In the genomic region with DNA sequence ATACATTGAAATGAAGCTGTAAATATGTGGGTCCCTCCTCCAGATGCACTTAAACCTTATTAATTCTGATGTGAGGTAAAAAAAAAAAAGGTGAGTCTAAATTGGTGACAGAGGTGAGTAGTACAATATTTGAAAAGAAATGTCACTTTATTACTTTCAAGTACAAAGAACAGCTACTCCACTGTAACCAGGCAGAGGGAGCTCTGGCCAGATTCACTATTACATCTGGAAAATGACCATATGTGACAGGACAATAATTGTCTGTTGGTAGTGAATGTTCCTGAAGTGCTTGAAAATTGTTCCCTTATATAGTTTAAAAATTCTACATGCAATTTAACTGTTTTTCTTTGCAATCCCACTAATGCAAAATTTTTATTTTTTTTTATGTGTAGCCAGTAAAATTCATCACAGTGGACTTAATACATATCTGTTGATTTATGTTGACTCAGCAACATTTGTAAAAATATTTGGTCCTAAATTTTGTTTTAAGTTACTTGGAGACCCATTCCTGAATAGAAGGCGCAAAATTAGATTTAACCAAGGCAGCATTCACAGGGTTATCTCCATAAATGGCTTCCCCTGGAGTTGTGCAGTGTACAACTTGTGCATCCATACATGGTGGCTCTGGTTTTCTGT, we compare ENCODE assay signal across 13 cellular contexts.
A peak's percentile ranks its signal among the peaks of the same experiment; 100 is the strongest.
DNase-seq lines count a peak whose midpoint lies in the region; TF ChIP-seq lines count a peak whose summit lies in the region.
"Had no signal": no experiment of that assay in that cellular context is flagged by ENCODE, and none has a peak within 500 bp of the region (broad histone marks: within the 10 kb centered on the region; RNA-seq: fewer than 3 reads in every experiment).

No MANE protein-coding gene starts in this region.

- CTCF ChIA-PET in mammary epithelial cell (lab: Charles Lee; ENCODE audit: low non-redundant PET) (interaction anchor here (0.6 to 0.8 kb wide), 4 partner anchors 54 to 766 kb away, joined by 3 to 11 read pairs (median 4); no protein-coding TSS in a partner anchor), Calu3 (lab: Charles Lee) (interaction anchor here (0.7 kb wide), 2 partner anchors 47 to 427 kb away, joined by 3 read pairs; no protein-coding TSS in a partner anchor)

- DNase-seq in GM23248 (peak; percentile 12), NCI-H748 treated with DMSO at 0.1 percent for 48 hours (lab: John Stamatoyannopoulos, UW) (peak; percentile 8), chondrocyte (ENCODE audit: low spot score) (no peak), osteoblast (ENCODE audit: insufficient read length, low spot score, missing footprints) (no peak), mammary epithelial cell (no peak), hypothalamus (lab: John Stamatoyannopoulos, UW) (no peak), Calu3 (no peak)
- DNase-seq: activated CD8-positive, alpha-beta memory T cell treated with anti-CD3 and anti-CD28 coated beads, Interleukin-2, amount 50 U/mL, for 4 hours; COR-L47; NCI-H526; small intestine had no signal

- intact Hi-C loops in mammary epithelial cell (cut with micrococcal nuclease): loop anchor here (10.0 kb wide), 1 partner anchor 410 kb away; no protein-coding TSS in a partner anchor
- intact Hi-C loops in Calu3 (cut with micrococcal nuclease; ENCODE audit: unreplicated experiment): loop anchor here (10.0 kb wide), 1 partner anchor 320 kb away; no protein-coding TSS in a partner anchor

- in situ Hi-C loops in GM23248 (cut with MboI) (no loop called here), mammary epithelial cell (cut with MboI; ENCODE audit: low sequenced_read_pairs in 2 of 2) (no loop called here)

- H3K27me3 Mint-ChIP-seq in chondrocyte (ENCODE audit: low read depth) (no peaks in the 10 kb centered on the region), Calu3 (ENCODE audit: unreplicated experiment) (no peaks in the 10 kb centered on the region)
- H3K27me3 Mint-ChIP-seq: activated naive CD8-positive, alpha-beta T cell had no signal

- H3K4me3 Mint-ChIP-seq in chondrocyte (ENCODE audit: unreplicated experiment) (no peak overlapping the region), Calu3 (ENCODE audit: low read depth, unreplicated experiment) (no peak overlapping the region)
- H3K4me3 Mint-ChIP-seq: activated naive CD8-positive, alpha-beta T cell had no signal

- H3K27me3 ChIP-seq in GM23248 (replicated peaks; ENCODE audit: insufficient read depth) (no peaks in the 10 kb centered on the region; the same call in 1 of the 2 replicates), osteoblast (ENCODE audit: insufficient read depth, low read length) (no peaks in the 10 kb centered on the region), mammary epithelial cell (ENCODE audit: insufficient read depth, low read length) (no peaks in the 10 kb centered on the region)
- H3K27me3 ChIP-seq: neutrophil had no signal

- H3K27ac ChIP-seq in GM23248: no peak overlapping the region
- H3K27ac ChIP-seq in osteoblast (ENCODE audit: low read depth, low read length): no peak overlapping the region
- H3K27ac ChIP-seq in mammary epithelial cell (ENCODE audit: insufficient read depth, low read depth, low read length): no peak overlapping the region
- H3K27ac ChIP-seq: neutrophil had no signal

- H3K4me1 Mint-ChIP-seq in chondrocyte (ENCODE audit: low read depth): peaks cover 11% of the 10 kb centered on the region
- H3K4me1 Mint-ChIP-seq in Calu3 (ENCODE audit: low read depth, unreplicated experiment): no peaks in the 10 kb centered on the region

- no peaks in the 10 kb centered on the region for H3K9me2 ChIP-seq in GM23248 (ENCODE audit: insufficient read depth)

- H3K27ac Mint-ChIP-seq in chondrocyte (ENCODE audit: unreplicated experiment): no peak overlapping the region
- H3K27ac Mint-ChIP-seq in Calu3 (ENCODE audit: unreplicated experiment): no peak overlapping the region
- H3K27ac Mint-ChIP-seq: activated naive CD8-positive, alpha-beta T cell had no signal

- no peaks in the 10 kb centered on the region for H3K9me3 Mint-ChIP-seq in chondrocyte (ENCODE audit: low read depth)
- H3K9me3 Mint-ChIP-seq in Calu3 (ENCODE audit: low read depth, unreplicated experiment): no peaks in the 10 kb centered on the region

- H3K4me2 ChIP-seq in GM23248 (ENCODE audit: unreplicated experiment) (no peak overlapping the region), osteoblast (ENCODE audit: insufficient read depth, low read length) (no peak overlapping the region), mammary epithelial cell (ENCODE audit: insufficient read depth, low read depth, low read length) (no peak overlapping the region)

- 38 to 39% methylated on average over 1 of the region's 1 CpG for WGBS in GM23248 (ENCODE audit: low coverage in 1 of 2, low lambda C conversion rate in 2 of 2, missing lambda C conversion rate in 2 of 2), 2 experiments
- WGBS in mammary epithelial cell (ENCODE audit: low coverage, missing lambda C conversion rate): 75% methylated on average over 1 of the region's 1 CpG

- H3K79me2 ChIP-seq in GM23248 (ENCODE audit: insufficient read depth) (no peaks in the 10 kb centered on the region), osteoblast (ENCODE audit: insufficient read depth, low read length) (no peaks in the 10 kb centered on the region), mammary epithelial cell (ENCODE audit: insufficient read depth, low read length) (no peaks in the 10 kb centered on the region)

- H4K20me1 ChIP-seq in GM23248 (ENCODE audit: insufficient read depth) (no peaks in the 10 kb centered on the region), osteoblast (ENCODE audit: insufficient read depth, low read length) (no peaks in the 10 kb centered on the region), mammary epithelial cell (ENCODE audit: insufficient read depth, low read length) (no peaks in the 10 kb centered on the region)

- H3K9ac ChIP-seq in GM23248: no peak overlapping the region
- H3K9ac ChIP-seq in mammary epithelial cell (ENCODE audit: insufficient read depth, low read length): no peak overlapping the region

- TF ChIP-seq CTCF in chondrocyte (IDR thresholded peaks at IDR 0.05) (peak; percentile 69), osteoblast (IDR thresholded peaks at IDR 0.05; ENCODE audit: extremely low read depth, low read depth, low read length) (peak; percentile 29), mammary epithelial cell (conservative IDR thresholded peaks at IDR 0.05 in 1 of 2, IDR thresholded peaks at IDR 0.05 in 1 of 2; ENCODE audit: extremely low read depth in 1 of 2, insufficient read depth in 1 of 2, low read depth in 1 of 2, low read length in 2 of 2) (peak in 1 of 2 donors; percentile 40), Calu3 (IDR thresholded peaks at IDR 0.05; ENCODE audit: unreplicated experiment) (no peak)

- H3K36me3 ChIP-seq in GM23248 (ENCODE audit: low read depth) (no peaks in the 10 kb centered on the region), osteoblast (ENCODE audit: insufficient read depth, low read length) (no peaks in the 10 kb centered on the region), mammary epithelial cell (ENCODE audit: insufficient read depth, low read length) (no peaks in the 10 kb centered on the region)
- H3K36me3 ChIP-seq: neutrophil had no signal

- BruUV-seq in mammary epithelial cell (replicated peaks; lab: Mats Ljungman, UMichigan) (no TSS peak), Calu3 (replicated peaks; lab: Mats Ljungman, UMichigan) (no TSS peak)

- H2AFZ ChIP-seq in GM23248: no peak overlapping the region
- H2AFZ ChIP-seq in osteoblast (ENCODE audit: low read length): no peak overlapping the region
- H2AFZ ChIP-seq in mammary epithelial cell (ENCODE audit: low read depth, low read length): no peak overlapping the region

- H3F3A ChIP-seq in GM23248 (ENCODE audit: insufficient read depth): no peaks in the 10 kb centered on the region

- H3K4me3 ChIP-seq in GM23248 (no peak overlapping the region), osteoblast (ENCODE audit: insufficient read depth, low read length) (no peak overlapping the region), mammary epithelial cell (replicated peaks in 1 of 3; ENCODE audit: insufficient read depth in 1 of 3, low read depth in 2 of 3, low read length in 3 of 3) (no peak overlapping the region)

- no peaks in the 10 kb centered on the region for H3K9me3 ChIP-seq in GM23248 (ENCODE audit: low read depth)
- H3K9me3 ChIP-seq in osteoblast (ENCODE audit: low read depth, low read length): no peaks in the 10 kb centered on the region
- no peaks in the 10 kb centered on the region for H3K9me3 ChIP-seq in mammary epithelial cell (replicated peaks; ENCODE audit: insufficient read depth, low read length)
- H3K9me3 ChIP-seq: neutrophil had no signal

- no peaks in the 10 kb centered on the region for H3K4me1 ChIP-seq in GM23248 (ENCODE audit: insufficient read depth)
- no peaks in the 10 kb centered on the region for H3K4me1 ChIP-seq in osteoblast (ENCODE audit: insufficient read depth, low read length)
- no peaks in the 10 kb centered on the region for H3K4me1 ChIP-seq in mammary epithelial cell (ENCODE audit: insufficient read depth, low read length)

- H3K36me3 Mint-ChIP-seq in chondrocyte (ENCODE audit: low read depth) (no peaks in the 10 kb centered on the region), Calu3 (ENCODE audit: insufficient read depth, unreplicated experiment) (no peaks in the 10 kb centered on the region)
- H3K36me3 Mint-ChIP-seq: activated naive CD8-positive, alpha-beta T cell had no signal

- dilution Hi-C loops in mammary epithelial cell (cut with HindIII; ENCODE audit: low sequenced_read_pairs): no loop called here

Comparison
In these comparisons a context has a peak if more than half of its experiments do, and no peak if none do; other contexts are left out.
1. DNase-seq: peak in GM23248 (single experiment) and NCI-H748 treated with DMSO at 0.1 percent for 48 hours (single experiment); none in chondrocyte (single experiment), osteoblast (single experiment), mammary epithelial cell (single experiment), hypothalamus (0 of 51) and Calu3 (single experiment).